ENCODE assay signal across 19 cellular contexts in the genomic region with DNA sequence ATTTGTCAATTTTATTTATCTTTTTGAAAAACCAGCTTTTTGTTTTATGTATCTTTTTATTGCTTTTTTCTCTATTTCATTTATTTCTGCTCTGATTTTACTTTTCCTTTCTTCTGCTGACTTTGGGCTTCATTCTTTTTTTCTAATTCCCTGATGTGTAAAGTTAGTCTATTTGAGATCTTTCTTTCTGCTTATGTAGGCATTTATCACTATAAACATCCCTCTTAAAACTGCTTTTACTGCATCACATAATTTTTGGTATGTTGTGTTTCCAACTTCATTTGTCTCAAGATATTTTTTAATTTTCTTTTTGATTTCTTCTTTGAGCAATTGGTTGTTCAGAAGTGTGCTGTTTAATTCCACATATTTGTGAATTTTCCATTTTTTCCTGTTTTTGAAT.
"Had no signal": no experiment of that assay in that cellular context is flagged by ENCODE, and none has a peak within 500 bp of the region (broad histone marks: within the 10 kb centered on the region; RNA-seq: fewer than 3 reads in every experiment).

No MANE protein-coding gene starts in this region.

- H3K4me1 ChIP-seq: SJSA1 had no signal

- H3K9me3 ChIP-seq: SJSA1, SK-N-SH had no signal

- H3K27ac ChIP-seq: SJSA1 had no signal

- H3K9ac ChIP-seq: SK-N-SH had no signal

- H3K27me3 ChIP-seq: SJSA1 had no signal

- FAIRE-seq: RCC 7860 had no signal

- H3K4me3 ChIP-seq: SJSA1 had no signal

- DNase-seq: KBM-7, NCI-H1092, NCI-H1105 treated with DMSO at 0.1 percent for 48 hours, NCI-H1417 treated with DMSO at 0.1 percent for 48 hours, NCI-H146, NCI-H1694 treated with DMSO at 0.1 percent for 48 hours, NCI-H1930, NCI-H2081, NCI-H2107, NCI-H2227 treated with DMSO at 0.1 percent for 48 hours, NCI-H524, NCI-H526 treated with DMSO at 0.1 percent for 48 hours, NCI-H748 treated with DMSO at 0.1 percent for 48 hours, Right ventricle myocardium superior, RPMI8226, SIG-M5, SK-N-SH had no signal

- H3K9me2 ChIP-seq: SK-N-SH had no signal

- H3K36me3 ChIP-seq: SJSA1 had no signal

- H3K4me2 ChIP-seq: SK-N-SH had no signal
